ENCODE assay signal across 20 cellular contexts in genomic region chr12:131794061-131794460, GRCh38. TPM values are rescaled to one million over a fixed set of nuclear protein-coding genes. Genes with fewer than 3 reads are reported as not detected.
DNase-seq lines count a peak whose midpoint lies in the region; ATAC-seq and TF ChIP-seq lines count a peak whose summit lies in the region.
"Had no signal": no experiment of that assay in that cellular context is flagged by ENCODE, and none has a peak within 500 bp of the region (broad histone marks: within the 10 kb centered on the region; RNA-seq: fewer than 3 reads in every experiment).

No MANE protein-coding gene starts in this region.

- ATAC-seq in stimulated activated naive B cell treated with anti-CD40 and anti-IgM and Interleukin-4, amounts not matched to agents 10 μg/mL and 1 μg/mL and 100 μg/mL, for 72 hours (replicated peaks) = no peak
- ATAC-seq in foreskin keratinocyte = no peak
- no peak for ATAC-seq in HG03097 (IDR thresholded peaks at IDR 0.05; ENCODE audit: low FRiP score, unreplicated experiment)
- ATAC-seq: GM12878, SK-N-SH treated with all-trans-retinoic acid at 6 μM for 48 hours had no signal

- intact Hi-C loops in CD4-positive, alpha-beta memory T cell (cut with micrococcal nuclease) = no loop called here

- POLR2A ChIA-PET in RWPE1 (lab: Yijun Ruan, JAX; ENCODE audit: low non-redundant PET) = no interaction called here
- POLR2A ChIA-PET in CD4-positive, alpha-beta memory T cell (lab: Charles Lee; ENCODE audit: partially characterized antibody) = no interaction called here

- H3K9ac ChIP-seq in GM23248 = peak overlapping the region; percentile 37; the same call in 1 of the 2 replicates

- no peaks in the 10 kb centered on the region for H3K27me3 Mint-ChIP-seq in stimulated activated naive B cell treated with anti-CD40 and anti-IgM and Interleukin-4, amounts not matched to agents 10 μg/mL and 1 μg/mL and 100 μg/mL, for 72 hours
- no peaks in the 10 kb centered on the region for H3K27me3 Mint-ChIP-seq in CD4-positive, alpha-beta memory T cell
- H3K27me3 Mint-ChIP-seq: CD4-positive, alpha-beta T cell had no signal

- H3K27me3 ChIP-seq in GM23248 (replicated peaks; ENCODE audit: insufficient read depth) = no peaks in the 10 kb centered on the region
- H3K27me3 ChIP-seq in foreskin keratinocyte = no peaks in the 10 kb centered on the region
- H3K27me3 ChIP-seq in CD4-positive, alpha-beta memory T cell (ENCODE audit: insufficient read depth, low read length) = no peaks in the 10 kb centered on the region
- H3K27me3 ChIP-seq: BE2C had no signal

- peaks cover 8% of the 10 kb centered on the region; the same call in 1 of the 2 replicates for H3K79me2 ChIP-seq in GM23248 (ENCODE audit: insufficient read depth)

- no peak overlapping the region for H3K4me3 ChIP-seq in GM23248
- H3K4me3 ChIP-seq in CD4-positive, alpha-beta memory T cell (ENCODE audit: low read length in 2 of 2) = no peak overlapping the region
- H3K4me3 ChIP-seq: GM12878 had no signal

- no peak for TF ChIP-seq CTCF in RWPE1 (conservative IDR thresholded peaks at IDR 0.05; ENCODE audit: low read depth)
- no peak for TF ChIP-seq CTCF in foreskin keratinocyte (conservative IDR thresholded peaks at IDR 0.05)

- no peaks in the 10 kb centered on the region for H3K9me3 Mint-ChIP-seq in stimulated activated naive B cell treated with anti-CD40 and anti-IgM and Interleukin-4, amounts not matched to agents 10 μg/mL and 1 μg/mL and 100 μg/mL, for 72 hours
- peaks cover 0 to 2% (median 0%) of the 10 kb centered on the region in 8 donors for H3K9me3 Mint-ChIP-seq in CD4-positive, alpha-beta memory T cell
- H3K9me3 Mint-ChIP-seq: CD4-positive, alpha-beta T cell; HFFc6 had no signal

- no peak for DNase-seq in GM23248
- DNase-seq in RWPE1 (ENCODE audit: low spot score) = no peak
- no peak for DNase-seq in stimulated activated naive B cell treated with anti-CD40 and anti-IgM and Interleukin-4, amounts not matched to agents 10 μg/mL and 1 μg/mL and 100 μg/mL, for 72 hours
- DNase-seq in foreskin keratinocyte = no peak
- no peak for DNase-seq in CD4-positive, alpha-beta memory T cell
- DNase-seq: BE2C; Caco-2; CD4-positive, alpha-beta T cell; DMS 273 treated with DMSO at 0.1 percent for 48 hours; DND-41; HFFc6; KBM-7; NCI-H1092 treated with DMSO at 0.1 percent for 48 hours; NCI-H1436 treated with DMSO at 0.1 percent for 48 hours; NCI-H1930; NCI-H510A had no signal

- peaks cover 19% of the 10 kb centered on the region for H3K36me3 ChIP-seq in GM23248 (ENCODE audit: low read depth)
- H3K36me3 ChIP-seq in CD4-positive, alpha-beta memory T cell (ENCODE audit: insufficient read depth, low read length) = peaks cover 51% of the 10 kb centered on the region

- H3K4me2 ChIP-seq in GM23248 (ENCODE audit: unreplicated experiment) = no peak overlapping the region

- 86 to 94% methylated on average over 7 of the region's 7 CpGs for WGBS in GM23248 (ENCODE audit: low coverage in 1 of 2, low lambda C conversion rate in 2 of 2, missing lambda C conversion rate in 2 of 2), 2 experiments

- no peaks in the 10 kb centered on the region for H3K9me3 ChIP-seq in GM23248 (ENCODE audit: low read depth)
- no peaks in the 10 kb centered on the region for H3K9me3 ChIP-seq in CD4-positive, alpha-beta memory T cell (ENCODE audit: control insufficient read depth in 1 of 2, low read length in 2 of 2)
- H3K9me3 ChIP-seq: BE2C, Caco-2 had no signal

- H2AFZ ChIP-seq in GM23248 = no peak overlapping the region

- H3K4me3 Mint-ChIP-seq in stimulated activated naive B cell treated with anti-CD40 and anti-IgM and Interleukin-4, amounts not matched to agents 10 μg/mL and 1 μg/mL and 100 μg/mL, for 72 hours = no peak overlapping the region
- no peak overlapping the region for H3K4me3 Mint-ChIP-seq in CD4-positive, alpha-beta memory T cell
- H3K4me3 Mint-ChIP-seq: CD4-positive, alpha-beta T cell; HFFc6 had no signal

- H3K9me2 ChIP-seq in GM23248 (ENCODE audit: insufficient read depth) = no peaks in the 10 kb centered on the region

- H3K36me3 Mint-ChIP-seq in stimulated activated naive B cell treated with anti-CD40 and anti-IgM and Interleukin-4, amounts not matched to agents 10 μg/mL and 1 μg/mL and 100 μg/mL, for 72 hours = peaks cover 45 to 72% of the 10 kb centered on the region in 2 donors
- H3K36me3 Mint-ChIP-seq in CD4-positive, alpha-beta memory T cell = peaks cover 60 to 73% of the 10 kb centered on the region in 2 donors

- H3K4me1 ChIP-seq in GM23248 (ENCODE audit: insufficient read depth) (peaks cover 13% of the 10 kb centered on the region), foreskin keratinocyte (peaks cover 7% of the 10 kb centered on the region)
- no peaks in the 10 kb centered on the region for H3K4me1 ChIP-seq in CD4-positive, alpha-beta memory T cell (ENCODE audit: insufficient read depth, low read length)
- H3K4me1 ChIP-seq: BE2C had no signal

- H3F3A ChIP-seq in GM23248 (ENCODE audit: insufficient read depth) = peaks cover 12% of the 10 kb centered on the region; the same call in 1 of the 2 replicates

- peaks cover 17 to 21% of the 10 kb centered on the region in 2 donors for H3K4me1 Mint-ChIP-seq in stimulated activated naive B cell treated with anti-CD40 and anti-IgM and Interleukin-4, amounts not matched to agents 10 μg/mL and 1 μg/mL and 100 μg/mL, for 72 hours
- H3K4me1 Mint-ChIP-seq in CD4-positive, alpha-beta memory T cell = peaks cover 0 to 1% (median under 1%) of the 10 kb centered on the region in 4 donors

- H3K27ac ChIP-seq in GM23248 (peak overlapping the region; percentile 61), RWPE1 (peak overlapping the region; percentile 6; the same call in 1 of the 2 replicates), cingulate gyrus (ENCODE audit: low read depth, low read length) (peak overlapping the region; percentile 54), foreskin keratinocyte (no peak overlapping the region)
- no peak overlapping the region for H3K27ac ChIP-seq in CD4-positive, alpha-beta memory T cell (ENCODE audit: low read depth, low read length)

- peak overlapping the region; percentile 51 for H3K27ac Mint-ChIP-seq in stimulated activated naive B cell treated with anti-CD40 and anti-IgM and Interleukin-4, amounts not matched to agents 10 μg/mL and 1 μg/mL and 100 μg/mL, for 72 hours
- peak overlapping the region in 1 of 7 donors; percentile 32 for H3K27ac Mint-ChIP-seq in CD4-positive, alpha-beta memory T cell
- H3K27ac Mint-ChIP-seq: CD4-positive, alpha-beta T cell had no signal

- no peaks in the 10 kb centered on the region for H4K20me1 ChIP-seq in GM23248 (ENCODE audit: insufficient read depth)

- in situ Hi-C loops in GM23248 (cut with MboI) = no loop called here

- CTCF ChIA-PET in RWPE1 (lab: Yijun Ruan, JAX) = interaction anchor here (1.2 kb wide), 1 partner anchor 26 kb away, joined by 3 read pairs; no protein-coding TSS in a partner anchor
- CTCF ChIA-PET in CD4-positive, alpha-beta memory T cell (lab: Charles Lee; ENCODE audit: partially characterized antibody) = interaction anchor here (1.1 kb wide), 1 partner anchor 13 kb away, joined by 3 read pairs; no protein-coding TSS in a partner anchor

RNA-seq across cellular contexts. Expression of gene MMP17, which starts 34.1 kb away (rescaled TPM):
- total RNA-seq in GM23248 (2014; rRNA removed; shearing (Covaris generic)) = 36.5 and 52.1 TPM in 2 replicates
- polyA plus RNA-seq in GM23248 (2016; fragmentation: Nextera tagmentation; extraction: Ambion mirVana) (10.1 and 13.8 TPM in 2 replicates), foreskin keratinocyte (25.1 and 50.0 TPM in 2 replicates)
- 20.1 and 39.2 TPM in 2 replicates for total RNA-seq in foreskin keratinocyte
- under 1 TPM; 0.32 to 0.94 TPM for total RNA-seq in CD4-positive, alpha-beta memory T cell
- polyA plus RNA-seq in CD4-positive, alpha-beta memory T cell = not detected

Comparison
In these comparisons a context has a peak if more than half of its experiments do, and no peak if none do; other contexts are left out.
1. H3K27ac ChIP-seq: peak in GM23248 (single experiment), RWPE1 (single experiment) and cingulate gyrus (single experiment); none in foreskin keratinocyte (single experiment) and CD4-positive, alpha-beta memory T cell (single experiment).
2. RNA of gene MMP17, which starts 34.1 kb away (total RNA-seq): 36.5 to 52.1 TPM in GM23248 and 20.1 to 39.2 TPM in foreskin keratinocyte; 0.32 to 0.94 TPM in CD4-positive, alpha-beta memory T cell; every median in the first group is over 10 times any median in the second.